ENCODE assay signal across 1 cellular context in genomic region chrX:29617276-29617675, GRCh38.
TF ChIP-seq lines count a peak whose summit lies in the region.

No MANE protein-coding gene starts in this region.

TF ChIP-seq in SK-N-SH treated with all-trans-retinoic acid at 6 μM for 48 hours, 23 proteins besides CTCF, POLR2A, EP300 and RAD21 (continued from another document):
- TF ChIP-seq TSHZ2 (CRISPR knock-in tag; IDR thresholded peaks at IDR 0.05) (no peak), PATZ1 (CRISPR knock-in tag; IDR thresholded peaks at IDR 0.05; ENCODE audit: borderline replicate concordance) (no peak), ZFP3 (CRISPR knock-in tag; IDR thresholded peaks at IDR 0.05) (no peak), OSR1 (CRISPR knock-in tag; IDR thresholded peaks at IDR 0.05) (no peak), TOX (CRISPR knock-in tag; IDR thresholded peaks at IDR 0.05; ENCODE audit: borderline replicate concordance) (no peak), ZNF8 (CRISPR knock-in tag; IDR thresholded peaks at IDR 0.05) (no peak), RARB (CRISPR knock-in tag; IDR thresholded peaks at IDR 0.05) (no peak), ZNF565 (CRISPR knock-in tag; conservative IDR thresholded peaks at IDR 0.05; ENCODE audit: low read depth) (no peak), CSRNP3 (CRISPR knock-in tag; IDR thresholded peaks at IDR 0.05) (no peak), CREB5 (CRISPR knock-in tag; IDR thresholded peaks at IDR 0.05; ENCODE audit: low read depth) (no peak), CSDC2 (CRISPR knock-in tag; IDR thresholded peaks at IDR 0.05) (no peak), ARNTL (CRISPR knock-in tag; IDR thresholded peaks at IDR 0.05; ENCODE audit: borderline replicate concordance, low read depth) (no peak)
TF ChIP-seq in SK-N-SH treated with all-trans-retinoic acid at 6 μM for 48 hours: peak in this region for 0.
